In genomic region chr2:159933727-159934049, GRCh38 we compare ENCODE assay signal across 9 cellular contexts. TPM values are rescaled to one million over a fixed set of nuclear protein-coding genes. Genes with fewer than 3 reads are reported as not detected.
DNase-seq lines count a peak whose midpoint lies in the region; ATAC-seq and TF ChIP-seq lines count a peak whose summit lies in the region.
"Had no signal": no experiment of that assay in that cellular context is flagged by ENCODE, and none has a peak within 500 bp of the region (broad histone marks: within the 10 kb centered on the region; RNA-seq: fewer than 3 reads in every experiment).

No MANE protein-coding gene starts in this region.

- TF ChIP-seq CTCF in NB4 (IDR thresholded peaks at IDR 0.05; ENCODE audit: low read depth, low read length) = no peak
- TF ChIP-seq CTCF in BE2C (IDR thresholded peaks at IDR 0.05; ENCODE audit: low read depth, low read length) = no peak
- TF ChIP-seq CTCF in Peyer's patch (IDR thresholded peaks at IDR 0.05) = no peak

- H3K4me3 ChIP-seq in NB4 (ENCODE audit: low read depth, low read length) (no peak overlapping the region), BE2C (ENCODE audit: low read depth, low read length) (no peak overlapping the region), Peyer's patch (no peak overlapping the region)

- H3K4me1 ChIP-seq in BE2C = no peaks in the 10 kb centered on the region
- no peaks in the 10 kb centered on the region for H3K4me1 ChIP-seq in Peyer's patch

- H3K27me3 ChIP-seq in BE2C (no peaks in the 10 kb centered on the region), Peyer's patch (no peaks in the 10 kb centered on the region)

- TF ChIP-seq POLR2A in NB4 (IDR thresholded peaks at IDR 0.05; ENCODE audit: extremely low read depth, insufficient read length) (no peak), Peyer's patch (IDR thresholded peaks at IDR 0.05) (no peak)

- no peak overlapping the region for H3K27ac ChIP-seq in Peyer's patch

- intact Hi-C loops in sciatic nerve (cut with DNase I) = no loop called here

- DNase-seq in NB4 (ENCODE audit: low read depth) (peak; percentile 90), sciatic nerve (ENCODE audit: low spot score) (no peak), HuH-7.5 (ENCODE audit: low spot score) (no peak), BE2C (no peak), Peyer's patch (no peak)
- DNase-seq in activated CD4-positive, alpha-beta T cell treated with anti-CD3 and anti-CD28 coated beads, Interleukin-2, amount 50 U/mL, for 48 hours = no peak

- H3K36me3 ChIP-seq in BE2C (no peaks in the 10 kb centered on the region), Peyer's patch (no peaks in the 10 kb centered on the region)

- H3K9me3 ChIP-seq in BE2C = no peaks in the 10 kb centered on the region
- H3K9me3 ChIP-seq in Peyer's patch = no peaks in the 10 kb centered on the region

- ATAC-seq in GM18909 (IDR thresholded peaks at IDR 0.05; ENCODE audit: poor library complexity, unreplicated experiment) (peak; percentile 89), HG02870 (IDR thresholded peaks at IDR 0.05; ENCODE audit: unreplicated experiment) (peak; percentile 91), sciatic nerve (peak; percentile 57)

RNA-seq across cellular contexts. Expression of gene LY75, which starts 29.1 kb away (rescaled TPM):
- total RNA-seq in sciatic nerve (4.5 TPM), Peyer's patch (10 to 100 TPM; 12.4 to 81.8 (median 65.2) TPM)
- not detected for polyA plus RNA-seq in BE2C (2012; ENCODE audit: insufficient read depth, insufficient read length, low read depth)
- total RNA-seq: NCI-H460 had no signal
